In genomic region chr15:84653910-84654688, GRCh38 we compare ENCODE assay signal across 1 cellular context.
TF ChIP-seq lines count a peak whose summit lies in the region.

Gene WDR73, minus strand, starts transcription at chr15:84654283. Its CDS starts 9 bp downstream, at chr15:84654274.

TF ChIP-seq in HepG2, 621 proteins besides CTCF, POLR2A, EP300 and RAD21 (continued from another document and continues in another):
- TF ChIP-seq ZNF512B (CRISPR knock-in tag; IDR thresholded peaks at IDR 0.05; ENCODE audit: borderline replicate concordance): no peak
- TF ChIP-seq KAT8 (CRISPR knock-in tag; IDR thresholded peaks at IDR 0.05): peak; percentile 85; the same call in 1 of the 2 replicates
- TF ChIP-seq ZBTB44 (CRISPR knock-in tag; IDR thresholded peaks at IDR 0.05): no peak
- TF ChIP-seq SRSF9 (IDR thresholded peaks at IDR 0.05; ENCODE audit: borderline replicate concordance, insufficient read depth, low read depth, low read length, poor library complexity, severe bottlenecking): no peak
- TF ChIP-seq RFXAP (CRISPR knock-in tag; IDR thresholded peaks at IDR 0.05; ENCODE audit: borderline replicate concordance): peak; percentile 45; the same call in 1 of the 2 replicates
- no peak for TF ChIP-seq ZMAT5 (CRISPR knock-in tag; IDR thresholded peaks at IDR 0.05; ENCODE audit: borderline replicate concordance, low read depth)
- peak; percentile 63; the same call in 1 of the 2 replicates for TF ChIP-seq ARHGAP35 (CRISPR knock-in tag; IDR thresholded peaks at IDR 0.05; ENCODE audit: borderline replicate concordance)
- no peak for TF ChIP-seq HNRNPUL1 (IDR thresholded peaks at IDR 0.05; ENCODE audit: low read depth, low read length)
- peak; percentile 80 for TF ChIP-seq ETV5 (CRISPR knock-in tag; IDR thresholded peaks at IDR 0.05; ENCODE audit: borderline replicate concordance)
- peak; percentile 61; the same call in 1 of the 2 replicates for TF ChIP-seq HDAC2 (CRISPR knock-in tag; IDR thresholded peaks at IDR 0.05)
- no peak for TF ChIP-seq FOXO1 (CRISPR knock-in tag; IDR thresholded peaks at IDR 0.05)
- peak; percentile 44 for TF ChIP-seq ZNF883 (CRISPR knock-in tag; IDR thresholded peaks at IDR 0.05; ENCODE audit: not compliant biosample characterization)
- TF ChIP-seq GZF1 (CRISPR knock-in tag; IDR thresholded peaks at IDR 0.05): no peak; the same call in 1 of the 2 replicates
- no peak for TF ChIP-seq BCLAF1 (IDR thresholded peaks at IDR 0.05)
- TF ChIP-seq ZNF331 (CRISPR knock-in tag; IDR thresholded peaks at IDR 0.05): 0 out of 2 replicates have a peak, but pooled peaks have one; percentile 11
- TF ChIP-seq POLR2AphosphoS5 (IDR thresholded peaks at IDR 0.05; ENCODE audit: low read depth, low read length): peak; percentile 78
- no peak for TF ChIP-seq ZNF510 (CRISPR knock-in tag; IDR thresholded peaks at IDR 0.05; ENCODE audit: low read depth)
- TF ChIP-seq KDM1A (CRISPR knock-in tag; IDR thresholded peaks at IDR 0.05): no peak
- TF ChIP-seq HNRNPLL (IDR thresholded peaks at IDR 0.05; ENCODE audit: low read depth, low read length, poor library complexity, severe bottlenecking): peak; percentile 90
- no peak for TF ChIP-seq RELA (CRISPR knock-in tag; IDR thresholded peaks at IDR 0.05)
- TF ChIP-seq ZNF512 (CRISPR knock-in tag; IDR thresholded peaks at IDR 0.05): no peak
- TF ChIP-seq ZNF777 (CRISPR knock-in tag; IDR thresholded peaks at IDR 0.05): no peak; the same call in 1 of the 2 replicates
- peak; percentile 93; the same call in 2 of the 3 replicates for TF ChIP-seq MXI1 (IDR thresholded peaks at IDR 0.05; ENCODE audit: borderline replicate concordance, low read depth, low read length)
- no peak; the same call in 1 of the 2 replicates for TF ChIP-seq ATF3 (CRISPR knock-in tag; IDR thresholded peaks at IDR 0.05)
- peak; percentile 49; the same call in 1 of the 2 replicates for TF ChIP-seq ZNF788 (CRISPR knock-in tag; IDR thresholded peaks at IDR 0.05; ENCODE audit: borderline replicate concordance)
- TF ChIP-seq ISL2 (CRISPR knock-in tag; IDR thresholded peaks at IDR 0.05): peak; percentile 56; the same call in 1 of the 2 replicates
- 0 out of 2 replicates have a peak, but pooled peaks have one; percentile 19 for TF ChIP-seq KDM3A (CRISPR knock-in tag; IDR thresholded peaks at IDR 0.05; ENCODE audit: low read depth)
- TF ChIP-seq FLYWCH1 (CRISPR knock-in tag; IDR thresholded peaks at IDR 0.05): no peak
- peak; percentile 71 for TF ChIP-seq HOMEZ (CRISPR knock-in tag; IDR thresholded peaks at IDR 0.05; ENCODE audit: low read depth)
- peak; percentile 95 for TF ChIP-seq PRDM10 (CRISPR knock-in tag; IDR thresholded peaks at IDR 0.05; ENCODE audit: low read depth)
- TF ChIP-seq SP4 (CRISPR knock-in tag; IDR thresholded peaks at IDR 0.05): peak; percentile 70; the same call in 1 of the 2 replicates
- no peak for TF ChIP-seq NFIC (IDR thresholded peaks at IDR 0.05; ENCODE audit: low read length)
- peak; percentile 60 for TF ChIP-seq ASH2L (IDR thresholded peaks at IDR 0.05; ENCODE audit: insufficient read length, low read depth, low read length)
- peak; percentile 78; the same call in 1 of the 2 replicates for TF ChIP-seq PHF21A (CRISPR knock-in tag; IDR thresholded peaks at IDR 0.05)
- peak; percentile 96 for TF ChIP-seq ARID4A (CRISPR knock-in tag; IDR thresholded peaks at IDR 0.05; ENCODE audit: borderline replicate concordance)
- TF ChIP-seq ELK4 (CRISPR knock-in tag; IDR thresholded peaks at IDR 0.05; ENCODE audit: borderline replicate concordance): peak; percentile 20; the same call in 1 of the 2 replicates
- TF ChIP-seq MXD4 (CRISPR knock-in tag; IDR thresholded peaks at IDR 0.05): peak; percentile 93
